Comparison of ENCODE assay signal across 8 cellular contexts in the genomic region with DNA sequence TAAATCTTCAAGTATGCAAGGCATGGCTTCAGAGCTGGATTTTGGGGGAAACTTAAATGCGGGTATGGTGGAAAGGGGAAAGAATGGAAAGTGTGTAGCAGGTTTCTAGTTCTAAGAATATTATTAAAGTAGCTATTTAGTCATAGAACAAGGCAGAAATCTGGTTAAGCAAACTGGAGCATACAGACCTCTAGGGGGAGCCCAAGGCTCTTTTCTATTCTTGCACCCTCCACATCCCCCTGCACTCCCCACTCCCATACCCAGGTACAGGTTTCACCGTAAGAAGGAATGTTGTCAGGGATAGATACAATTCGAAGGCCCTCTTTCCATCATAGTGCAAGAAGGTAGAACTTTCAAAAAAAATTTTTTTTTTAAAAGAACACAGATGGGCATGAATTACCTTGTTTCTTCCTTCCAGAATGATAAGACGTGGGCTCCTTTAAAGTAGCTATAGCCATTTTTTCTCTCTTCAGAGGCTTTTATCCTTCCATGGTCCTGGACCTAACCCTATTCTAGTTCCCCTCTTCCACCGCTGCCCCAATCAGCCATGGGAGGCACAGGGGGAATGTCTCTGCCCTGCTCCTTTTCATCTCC. TPM values are rescaled to one million over a fixed set of nuclear protein-coding genes. Genes with fewer than 3 reads are reported as not detected.
DNase-seq lines count a peak whose midpoint lies in the region; ATAC-seq, FAIRE-seq and TF ChIP-seq lines count a peak whose summit lies in the region.

No MANE protein-coding gene starts in this region.

- no peaks in the 10 kb centered on the region for H3K36me3 Mint-ChIP-seq in CD8-positive, alpha-beta T cell

- no peak overlapping the region for H3K27ac ChIP-seq in CD8-positive, alpha-beta T cell (ENCODE audit: low read depth, low read length)

- no peaks in the 10 kb centered on the region for H3K9me3 Mint-ChIP-seq in CD8-positive, alpha-beta T cell

- POLR2A ChIA-PET in CD8-positive, alpha-beta T cell (lab: Charles Lee): no interaction called here

- CTCF ChIA-PET in CD8-positive, alpha-beta T cell (lab: Charles Lee): no interaction called here

- DNase-seq in CD8-positive, alpha-beta T cell: no peak
- peak; percentile 52 for DNase-seq in NCI-H345 treated with DMSO at 0.1 percent for 48 hours (lab: John Stamatoyannopoulos, UW; ENCODE audit: unreplicated experiment)
- peak; percentile 38 for DNase-seq in bronchial epithelial cell (ENCODE audit: low read depth)
- peak in 1 of 3 donors; percentile 40 for DNase-seq in mucosa of descending colon
- no peak for DNase-seq in stimulated activated naive CD4-positive, alpha-beta T cell (lab: John Stamatoyannopoulos, UW)

- no peak overlapping the region for H3K27ac Mint-ChIP-seq in CD8-positive, alpha-beta T cell

- H3K9me3 ChIP-seq in CD8-positive, alpha-beta T cell (ENCODE audit: low read length): no peaks in the 10 kb centered on the region
- no peaks in the 10 kb centered on the region for H3K9me3 ChIP-seq in mucosa of descending colon

- no peak overlapping the region for H3K4me3 Mint-ChIP-seq in CD8-positive, alpha-beta T cell

- peaks cover 13% of the 10 kb centered on the region for H3K27me3 Mint-ChIP-seq in CD8-positive, alpha-beta T cell (ENCODE audit: low read depth)

- H3K36me3 ChIP-seq in CD8-positive, alpha-beta T cell (ENCODE audit: insufficient read depth, low read length): no peaks in the 10 kb centered on the region
- H3K36me3 ChIP-seq in bronchial epithelial cell (ENCODE audit: control insufficient read depth, insufficient read depth, low read length) (no peaks in the 10 kb centered on the region), mucosa of descending colon (ENCODE audit: low read depth) (no peaks in the 10 kb centered on the region)

- H3K4me1 Mint-ChIP-seq in CD8-positive, alpha-beta T cell (ENCODE audit: low read depth): no peaks in the 10 kb centered on the region

- ATAC-seq in CD8-positive, alpha-beta T cell: no peak
- peak; percentile 74 for ATAC-seq in GM18867 (IDR thresholded peaks at IDR 0.05; ENCODE audit: unreplicated experiment)
- ATAC-seq in HG03139 (IDR thresholded peaks at IDR 0.05; ENCODE audit: unreplicated experiment): peak; percentile 80
- ATAC-seq in mucosa of descending colon: peak; percentile 31
- no peak for ATAC-seq in GM21381 (IDR thresholded peaks at IDR 0.05; ENCODE audit: unreplicated experiment)

- FAIRE-seq in bronchial epithelial cell (lab: Jason Lieb, UNC): no peak

- no peaks in the 10 kb centered on the region for H3K4me1 ChIP-seq in CD8-positive, alpha-beta T cell (ENCODE audit: insufficient read depth, low read length)
- no peaks in the 10 kb centered on the region for H3K4me1 ChIP-seq in mucosa of descending colon (ENCODE audit: low read depth)

- peak; percentile 16 for TF ChIP-seq CTCF in CD8-positive, alpha-beta T cell (IDR thresholded peaks at IDR 0.05)
- TF ChIP-seq CTCF in bronchial epithelial cell (IDR thresholded peaks at IDR 0.05; ENCODE audit: insufficient read depth, low read length, severe bottlenecking): peak; percentile 73
- TF ChIP-seq CTCF in mucosa of descending colon (IDR thresholded peaks at IDR 0.05): peak; percentile 37

- no peak overlapping the region for H3K4me3 ChIP-seq in CD8-positive, alpha-beta T cell (ENCODE audit: low read depth, low read length)
- H3K4me3 ChIP-seq in bronchial epithelial cell (ENCODE audit: low read depth, low read length): no peak overlapping the region
- H3K4me3 ChIP-seq in mucosa of descending colon: no peak overlapping the region

- intact Hi-C loops in CD8-positive, alpha-beta T cell (cut with DNase I, micrococcal nuclease): no loop called here
- intact Hi-C loops in mucosa of descending colon (cut with DNase I, micrococcal nuclease): no loop called here

- H3K27me3 ChIP-seq in CD8-positive, alpha-beta T cell (ENCODE audit: insufficient read depth, low read length): peaks cover 5% of the 10 kb centered on the region
- H3K27me3 ChIP-seq in bronchial epithelial cell (ENCODE audit: control insufficient read depth, insufficient read depth, low read length): no peaks in the 10 kb centered on the region

RNA-seq across cellular contexts. Expression of a gene that starts 41.5 kb away (rescaled TPM):
- total RNA-seq in CD8-positive, alpha-beta T cell: 1 to 10 TPM; 3.5 to 4.8 TPM
- total RNA-seq in bronchial epithelial cell (28.2 and 55.4 TPM in 2 replicates), mucosa of descending colon (10 to 100 TPM; 21.4 to 27.6 (median 26.9) TPM)

Comparison
In these comparisons a context has a peak if more than half of its experiments do, and no peak if none do; other contexts are left out.
1. ATAC-seq: peak in GM18867 (single experiment), HG03139 (single experiment) and mucosa of descending colon (single experiment); none in CD8-positive, alpha-beta T cell (single experiment) and GM21381 (single experiment).
2. DNase-seq: peak in NCI-H345 treated with DMSO at 0.1 percent for 48 hours (single experiment) and bronchial epithelial cell (single experiment); none in CD8-positive, alpha-beta T cell (0 of 7) and stimulated activated naive CD4-positive, alpha-beta T cell (0 of 6).
3. CTCF ChIP-seq: peak in every context shown above with its lines; median percentile 73 in bronchial epithelial cell; 37 in mucosa of descending colon; 16 in CD8-positive, alpha-beta T cell.